In the genomic region with DNA sequence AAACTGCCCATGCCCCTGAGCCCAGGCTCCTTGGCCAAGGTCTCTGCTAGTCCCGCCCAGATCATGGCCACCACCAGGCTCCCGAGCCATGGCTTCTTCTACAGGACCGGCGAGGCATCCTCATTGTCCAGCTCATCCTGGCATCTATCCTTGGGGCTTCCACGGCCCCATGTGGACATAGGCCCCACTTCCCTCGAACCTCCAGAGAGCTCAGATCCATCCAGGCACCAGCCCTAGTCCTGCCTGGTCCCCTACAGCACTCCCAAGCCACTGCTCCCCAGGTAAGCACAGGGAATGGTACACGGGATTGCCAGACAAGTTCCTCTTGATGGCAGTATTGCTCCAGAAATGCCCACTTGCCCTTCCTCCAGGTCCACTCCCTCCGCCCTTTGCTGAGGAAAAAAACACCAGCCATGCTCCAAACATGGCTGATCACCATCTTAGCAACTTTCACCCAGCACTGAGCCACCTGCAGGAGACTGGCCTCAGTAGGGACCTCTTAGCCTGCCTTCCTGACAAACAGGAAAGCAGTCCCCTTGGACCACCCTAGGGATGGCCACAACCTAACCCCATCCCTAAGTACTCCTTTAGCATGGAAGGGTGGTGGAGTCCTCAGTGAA, we compare ENCODE assay signal across 8 cellular contexts.
DNase-seq lines count a peak whose midpoint lies in the region; ATAC-seq, FAIRE-seq and TF ChIP-seq lines count a peak whose summit lies in the region.

No MANE protein-coding gene starts in this region.

- peak; percentile 9 for FAIRE-seq in GM12891 (lab: Jason Lieb, UNC)

- peak; percentile 72 for ATAC-seq in GM21825 (IDR thresholded peaks at IDR 0.05; ENCODE audit: unreplicated experiment)

- DNase-seq in GM12891 (ENCODE audit: insufficient read length, low spot score) (no peak), NCI-H1092 treated with DMSO at 0.1 percent for 48 hours (lab: John Stamatoyannopoulos, UW) (peak; percentile 59), anterior cingulate cortex (lab: John Stamatoyannopoulos, UW) (peak in 37 of 58 donors; percentile 1 to 93 (median 59)), nucleus accumbens (lab: John Stamatoyannopoulos, UW) (peak in 37 of 56 donors; percentile 0 to 84 (median 56)), GM03348 (ENCODE audit: low spot score) (no peak), GF-D8 (lab: John Stamatoyannopoulos, UW) (no peak), medulla oblongata (ENCODE audit: extremely low spot score) (no peak)

- TF ChIP-seq POLR2A in GM12891 (IDR thresholded peaks at IDR 0.05; ENCODE audit: low read depth, low read length): no peak

TF ChIP-seq in GM12891, 5 proteins besides CTCF, POLR2A, EP300 and RAD21:
- no peak for TF ChIP-seq PAX5 (IDR thresholded peaks at IDR 0.05; ENCODE audit: insufficient read depth, low read length, severe bottlenecking)
- TF ChIP-seq POLR2AphosphoS5 (IDR thresholded peaks at IDR 0.05; ENCODE audit: low read depth, low read length): no peak
- no peak for TF ChIP-seq TAF1 (IDR thresholded peaks at IDR 0.05; ENCODE audit: low read depth, low read length)
- TF ChIP-seq POU2F2 (IDR thresholded peaks at IDR 0.05; ENCODE audit: low read depth, low read length): no peak
- no peak for TF ChIP-seq SPI1 (IDR thresholded peaks at IDR 0.05; ENCODE audit: low read depth, low read length)

Comparison
In these comparisons a context has a peak if more than half of its experiments do, and no peak if none do; other contexts are left out.
1. DNase-seq: peak in NCI-H1092 treated with DMSO at 0.1 percent for 48 hours (single experiment), anterior cingulate cortex (37 of 58) and nucleus accumbens (37 of 56); none in GM12891 (single experiment), GM03348 (single experiment), GF-D8 (single experiment) and medulla oblongata (single experiment).